ENCODE assay signal across 8 cellular contexts in genomic region chr19:45584332-45585157, GRCh38. TPM values are rescaled to one million over a fixed set of nuclear protein-coding genes. Genes with fewer than 3 reads are reported as not detected.
A peak's percentile ranks its signal among the peaks of the same experiment; 100 is the strongest.
DNase-seq lines count a peak whose midpoint lies in the region; ATAC-seq and TF ChIP-seq lines count a peak whose summit lies in the region.

Gene OPA3, minus strand, starts transcription at chr19:45584802. Its CDS starts 38 bp downstream, at chr19:45584764.

- ATAC-seq in GM18499 (IDR thresholded peaks at IDR 0.05; ENCODE audit: insufficient read depth, unreplicated experiment) (peak; percentile 70), HG02943 (IDR thresholded peaks at IDR 0.05; ENCODE audit: low read depth, unreplicated experiment) (peak; percentile 89), psoas muscle (peak; percentile 93 to 96 (median 95))

- H3K4me1 ChIP-seq in right atrium auricular region (peaks cover 0 to 21% of the 10 kb centered on the region in 2 donors), psoas muscle (peaks cover 4% of the 10 kb centered on the region), uterus (peaks cover 0 to 3% of the 10 kb centered on the region in 2 donors)

- H3K27ac ChIP-seq in right atrium auricular region (peak within 1 kb of the TSS; percentile 93 to 96), psoas muscle (peak within 1 kb of the TSS; percentile 96), uterus (peak within 1 kb of the TSS; percentile 95 to 99)

- TF ChIP-seq CTCF in right atrium auricular region (IDR thresholded peaks at IDR 0.05), result no peak
- no peak for TF ChIP-seq CTCF in psoas muscle (IDR thresholded peaks at IDR 0.05)
- peak in 1 of 4 experiments; percentile 31 for TF ChIP-seq CTCF in uterus (IDR thresholded peaks at IDR 0.05)

- WGBS in psoas muscle, 3 donors, result 0% methylated on average over 61 to 63 of the region's 63 CpGs

- intact Hi-C loops in T-helper 2 cell treated with Interferon-gamma antibody and Interleukin-4, amounts not matched to agents 100 ng/mL and 5 ng/mL, for 36 hours (cut with micrococcal nuclease), result loop anchor here (1.0 to 10.0 kb wide), 10 partner anchors 58 to 278 kb away; partner anchors contain the start of genes DMWD, FBXO46, POLR1G and PPP1R13L
- intact Hi-C loops in psoas muscle (cut with DNase I) (no loop called here), uterus (cut with DNase I; ENCODE audit: low total_unique reads) (no loop called here)

- TF ChIP-seq POLR2A in uterus (IDR thresholded peaks at IDR 0.05), result peak; percentile 53 to 71

- H3K4me3 ChIP-seq in right atrium auricular region, result peak within 1 kb of the TSS; percentile 67 to 69
- H3K4me3 ChIP-seq in psoas muscle, result peak within 1 kb of the TSS; percentile 78
- H3K4me3 ChIP-seq in uterus, result peak within 1 kb of the TSS; percentile 68 to 83

- DNase-seq in NCI-H187 treated with DMSO at 0.1 percent for 48 hours (lab: John Stamatoyannopoulos, UW), result peak; percentile 99
- DNase-seq in anterior cingulate cortex (lab: John Stamatoyannopoulos, UW), result peak; percentile 95 to 100 (median 99)
- DNase-seq in right atrium auricular region (ENCODE audit: low spot score), result peak; percentile 100
- peak; percentile 100 for DNase-seq in psoas muscle
- DNase-seq in uterus, result peak; percentile 100

- H3K9me3 ChIP-seq in right atrium auricular region, result no peaks in the 10 kb centered on the region
- no peaks in the 10 kb centered on the region for H3K9me3 ChIP-seq in psoas muscle
- H3K9me3 ChIP-seq in uterus, result no peaks in the 10 kb centered on the region

- H3K27me3 ChIP-seq in right atrium auricular region, result no peaks in the 10 kb centered on the region
- H3K27me3 ChIP-seq in psoas muscle (ENCODE audit: insufficient read depth in 3 of 3, low read length in 2 of 3), result no peaks in the 10 kb centered on the region
- no peaks in the 10 kb centered on the region for H3K27me3 ChIP-seq in uterus

- H3K36me3 ChIP-seq in right atrium auricular region (no peaks in the 10 kb centered on the region), psoas muscle (ENCODE audit: insufficient read depth in 1 of 2, low read depth in 1 of 2) (peaks cover 0 to 5% of the 10 kb centered on the region in 2 donors), uterus (no peaks in the 10 kb centered on the region)

RNA-seq across cellular contexts. Expression of gene OPA3, which starts in this region (rescaled TPM):
- 14.4 and 15.7 TPM in 2 replicates for total RNA-seq in T-helper 2 cell treated with Interferon-gamma antibody and Interleukin-4, amounts not matched to agents 100 ng/mL and 5 ng/mL, for 36 hours
- total RNA-seq in right atrium auricular region, result 10 to 100 TPM; 15.8 to 33.5 TPM
- total RNA-seq in psoas muscle, result 10 to 100 TPM; 14.0 to 27.6 (median 17.6) TPM
- polyA plus RNA-seq in psoas muscle, result 10 to 100 TPM in 2 of 3 donors, 1 to 10 TPM in 1; 9.1 to 15.8 (median 12.4) TPM
- 1 to 10 TPM; 2.8 to 9.1 (median 5.1) TPM for total RNA-seq in uterus

Comparison
In these comparisons a context has a peak if more than half of its experiments do, and no peak if none do; other contexts are left out.
1. Peak in every context shown above with its lines: DNase-seq, ATAC-seq, H3K4me3 ChIP-seq and H3K27ac ChIP-seq.